ENCODE assay signal across 24 cellular contexts in the genomic region with DNA sequence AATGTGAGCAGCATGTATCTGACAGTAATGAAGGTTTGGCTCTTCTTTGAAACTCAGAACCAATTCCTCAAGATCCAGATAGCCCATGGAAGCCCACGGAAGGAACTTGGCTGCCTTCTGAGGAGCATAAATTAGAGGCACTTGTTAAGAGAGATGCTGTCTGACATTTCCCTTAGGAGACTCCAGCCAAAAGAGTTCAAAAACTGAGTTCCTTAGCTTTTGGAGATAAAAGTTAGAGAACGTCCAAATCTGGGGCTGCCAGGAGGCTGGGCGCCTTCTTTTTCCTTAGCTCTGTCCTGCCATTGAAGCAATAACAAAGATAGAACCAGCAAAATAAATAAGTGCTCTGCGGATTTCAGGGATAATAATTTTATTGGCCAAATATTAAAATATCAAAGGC.
"Had no signal": no experiment of that assay in that cellular context is flagged by ENCODE, and none has a peak within 500 bp of the region (broad histone marks: within the 10 kb centered on the region; RNA-seq: fewer than 3 reads in every experiment).

No MANE protein-coding gene starts in this region.

- DNase-seq: activated CD4-positive, alpha-beta T cell treated with anti-CD3 and anti-CD28 coated beads for 48 hours; activated CD8-positive, alpha-beta memory T cell treated with anti-CD3 and anti-CD28 coated beads, Interleukin-2, amount 10 ng/mL, durations not matched to agents 7 days and 5 days; activated CD8-positive, alpha-beta T cell treated with anti-CD3 and anti-CD28 coated beads for 36 hours; activated gamma-delta T cell; activated naive CD4-positive, alpha-beta T cell treated with anti-CD3 and anti-CD28 coated beads, Interleukin-2, amount 50 U/mL, for 16 hours; activated naive CD8-positive, alpha-beta T cell treated with anti-CD3 and anti-CD28 coated beads, Interleukin-2, amount 50 U/mL, for 24 hours; activated T-cell treated with anti-CD3 and anti-CD28 coated beads for 4 hours; caudate nucleus; dermis blood vessel endothelial cell; effector CD8-positive, alpha-beta T cell; erythroblast; gastrocnemius medialis; left colon; lower lobe of right lung; pancreas; sigmoid colon; stimulated activated CD4-positive, alpha-beta T cell treated with anti-CD3 and anti-CD28 coated beads, Interleukin-2, amount 100 ng/mL, for 48 hours; stimulated activated CD8-positive, alpha-beta memory T cell treated with anti-CD3 and anti-CD28 coated beads, Interleukin-4, amount 100 ng/mL, for 48 hours; stimulated activated naive B cell treated with anti-CD40 and anti-IgM and Interleukin-4, amounts not matched to agents 10 μg/mL and 1 μg/mL and 100 μg/mL, for 72 hours; T-helper 2 cell; upper lobe of left lung had no signal

- H3K27me3 ChIP-seq: gastrocnemius medialis, neutrophil, pancreas, sigmoid colon, upper lobe of left lung had no signal

- H3K27ac ChIP-seq: gastrocnemius medialis, lower lobe of right lung, neutrophil, pancreas, SK-N-MC, upper lobe of left lung had no signal

- H3K4me1 ChIP-seq: lower lobe of right lung, pancreas, upper lobe of left lung had no signal

- H3K9me3 ChIP-seq: gastrocnemius medialis, lower lobe of right lung, neutrophil, pancreas, sigmoid colon, upper lobe of left lung had no signal

- H3K36me3 ChIP-seq: gastrocnemius medialis, lower lobe of right lung, neutrophil, pancreas, sigmoid colon, upper lobe of left lung had no signal

- H3K4me3 ChIP-seq: gastrocnemius medialis, lower lobe of right lung, pancreas, sigmoid colon, SK-N-MC, upper lobe of left lung had no signal

- ATAC-seq: activated CD8-positive, alpha-beta memory T cell treated with anti-CD3 and anti-CD28 coated beads, Interleukin-2, amount 10 ng/mL, durations not matched to agents 7 days and 5 days; activated CD8-positive, alpha-beta T cell treated with anti-CD3 and anti-CD28 coated beads for 36 hours; activated naive CD8-positive, alpha-beta T cell treated with anti-CD3 and anti-CD28 coated beads, Interleukin-2, amount 50 U/mL, for 24 hours; gastrocnemius medialis; left colon; lower lobe of right lung; natural killer cell treated with Interleukin-12 subunit alpha and Interleukin-12 subunit beta and Interleukin-15 and Interleukin-18, amount 100 ng/mL, for 72 hours; pancreas; stimulated activated naive B cell treated with anti-CD40 and anti-IgM and Interleukin-4, amounts not matched to agents 10 μg/mL and 1 μg/mL and 100 μg/mL, for 72 hours had no signal
